ENCODE assay signal across 33 cellular contexts in the genomic region with DNA sequence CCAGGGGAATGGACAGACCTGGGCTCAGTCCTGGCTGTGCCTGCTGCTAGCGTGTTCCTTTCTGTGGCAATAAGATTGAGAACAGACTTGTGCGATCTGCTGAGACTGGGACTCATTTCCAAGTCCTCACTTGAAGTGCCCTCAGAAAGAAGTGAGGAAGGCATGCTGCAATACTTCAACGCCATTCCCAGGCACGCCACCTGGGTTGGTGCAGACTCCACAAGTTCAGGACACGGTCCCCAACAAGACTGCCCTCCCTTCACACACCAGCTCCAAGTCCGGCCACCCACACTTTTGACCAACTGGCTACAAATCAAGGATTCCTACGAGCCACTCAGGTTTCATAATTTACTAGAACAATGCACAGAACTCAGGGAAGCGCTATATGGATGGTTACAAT.
"Had no signal": no experiment of that assay in that cellular context is flagged by ENCODE, and none has a peak within 500 bp of the region (broad histone marks: within the 10 kb centered on the region; RNA-seq: fewer than 3 reads in every experiment).

No MANE protein-coding gene starts in this region.

- H3K27me3 ChIP-seq: esophagus muscularis mucosa, gastrocnemius medialis had no signal

- H3K27ac Mint-ChIP-seq: activated B cell treated with CpG ODN at 0.5 μM for 24 hours; activated CD8-positive, alpha-beta T cell treated with anti-CD3 and anti-CD28 coated beads for 36 hours; activated naive CD8-positive, alpha-beta T cell; activated T-helper 17 cell treated with anti-CD3 and anti-CD28 coated beads, Interleukin-2, amount 50 U/mL, for 72 hours; effector memory CD8-positive, alpha-beta T cell; T-helper 2 cell treated with Interferon-gamma antibody and Interleukin-4, amounts not matched to agents 5 μg/mL and 100 μg/mL, for 36 hours had no signal

- H3K4me3 Mint-ChIP-seq: activated B cell treated with CpG ODN at 0.5 μM for 24 hours; activated CD8-positive, alpha-beta T cell treated with anti-CD3 and anti-CD28 coated beads for 36 hours; activated naive CD8-positive, alpha-beta T cell; activated T-cell treated with anti-CD3 and anti-CD28 coated beads, Interleukin-2, amount 50 U/mL, for 4 hours; activated T-helper 17 cell treated with anti-CD3 and anti-CD28 coated beads, Interleukin-2, amount 50 U/mL, for 72 hours; central memory CD8-positive, alpha-beta T cell; effector memory CD8-positive, alpha-beta T cell; T-helper 17 cell; T-helper 2 cell treated with Interferon-gamma antibody and Interleukin-4, amounts not matched to agents 5 μg/mL and 100 μg/mL, for 36 hours had no signal

- DNase-seq: activated B cell treated with CpG ODN at 0.5 μM for 24 hours; activated CD4-positive, alpha-beta T cell treated with anti-CD3 and anti-CD28 coated beads for 48 hours; activated CD4-positive, alpha-beta T cell treated with anti-CD3 and anti-CD28 coated beads, Interleukin-2, amount 50 U/mL, for 1 hour; activated CD4-positive, alpha-beta T cell treated with anti-CD3 and anti-CD28 coated beads, Interleukin-2, amount 50 U/mL, for 48 hours; activated CD8-positive, alpha-beta memory T cell treated with anti-CD3 and anti-CD28 coated beads for 24 hours; activated CD8-positive, alpha-beta T cell treated with anti-CD3 and anti-CD28 coated beads for 36 hours; activated effector memory CD4-positive, alpha-beta T cell treated with Interleukin-2 at 50 U/mL for 16 hours; activated gamma-delta T cell treated with Interleukin-2 at 50 U/mL for 16 hours; activated naive CD4-positive, alpha-beta T cell treated with anti-CD3 and anti-CD28 coated beads, Interleukin-2, amount 50 U/mL, for 16 hours; activated naive CD4-positive, alpha-beta T cell treated with Interleukin-2 at 50 U/mL for 16 hours; activated T-cell treated with anti-CD3 and anti-CD28 coated beads, Interleukin-2, amount 50 U/mL, for 4 hours; amniotic stem cell; anterior cingulate cortex; brain microvascular endothelial cell; cortex of kidney; dermis blood vessel endothelial cell; effector CD4-positive, alpha-beta T cell; effector memory CD8-positive, alpha-beta T cell; erythroblast; foreskin keratinocyte; gastrocnemius medialis; T-helper 1 cell; T-helper 17 cell; T1000; WERI-Rb-1 had no signal

- H3K4me1 Mint-ChIP-seq: activated B cell treated with CpG ODN at 0.5 μM for 24 hours; activated T-helper 17 cell treated with anti-CD3 and anti-CD28 coated beads, Interleukin-2, amount 50 U/mL, for 72 hours; central memory CD8-positive, alpha-beta T cell had no signal

- H3K9me3 ChIP-seq: gastrocnemius medialis had no signal

- H3K36me3 ChIP-seq: brain microvascular endothelial cell, esophagus muscularis mucosa, gastrocnemius medialis, WERI-Rb-1 had no signal

- H3K4me3 ChIP-seq: esophagus muscularis mucosa, gastrocnemius medialis had no signal

- FAIRE-seq: astrocyte, colon had no signal

- H3K27ac ChIP-seq: brain microvascular endothelial cell, esophagus muscularis mucosa, foreskin keratinocyte, gastrocnemius medialis, WERI-Rb-1 had no signal

- H3K9me3 Mint-ChIP-seq: activated CD8-positive, alpha-beta T cell treated with anti-CD3 and anti-CD28 coated beads for 36 hours; activated T-cell treated with anti-CD3 and anti-CD28 coated beads, Interleukin-2, amount 50 U/mL, for 4 hours; activated T-helper 17 cell treated with anti-CD3 and anti-CD28 coated beads, Interleukin-2, amount 50 U/mL, for 72 hours; central memory CD8-positive, alpha-beta T cell; effector memory CD8-positive, alpha-beta T cell; T-helper 2 cell treated with Interferon-gamma antibody and Interleukin-4, amounts not matched to agents 5 μg/mL and 100 μg/mL, for 36 hours had no signal

- H3K4me1 ChIP-seq: gastrocnemius medialis had no signal

- H3K36me3 Mint-ChIP-seq: activated naive CD8-positive, alpha-beta T cell had no signal

- ATAC-seq: activated CD4-positive, CD25-positive, alpha-beta regulatory T cell treated with anti-CD3 and anti-CD28 coated beads, Interleukin-2, amount 50 U/mL, for 24 hours; activated CD8-positive, alpha-beta T cell treated with anti-CD3 and anti-CD28 coated beads for 36 hours; activated T-cell treated with anti-CD3 and anti-CD28 coated beads, Interleukin-2, amount 50 U/mL, for 4 hours; activated T-helper 17 cell treated with anti-CD3 and anti-CD28 coated beads, Interleukin-2, amount 50 U/mL, for 72 hours; effector memory CD8-positive, alpha-beta T cell; foreskin keratinocyte; gastrocnemius medialis; T-helper 17 cell had no signal

- H3K27me3 Mint-ChIP-seq: activated B cell treated with CpG ODN at 0.5 μM for 24 hours; activated naive CD8-positive, alpha-beta T cell had no signal
